Comparison of ENCODE assay signal across 1 cellular context in the genomic region with DNA sequence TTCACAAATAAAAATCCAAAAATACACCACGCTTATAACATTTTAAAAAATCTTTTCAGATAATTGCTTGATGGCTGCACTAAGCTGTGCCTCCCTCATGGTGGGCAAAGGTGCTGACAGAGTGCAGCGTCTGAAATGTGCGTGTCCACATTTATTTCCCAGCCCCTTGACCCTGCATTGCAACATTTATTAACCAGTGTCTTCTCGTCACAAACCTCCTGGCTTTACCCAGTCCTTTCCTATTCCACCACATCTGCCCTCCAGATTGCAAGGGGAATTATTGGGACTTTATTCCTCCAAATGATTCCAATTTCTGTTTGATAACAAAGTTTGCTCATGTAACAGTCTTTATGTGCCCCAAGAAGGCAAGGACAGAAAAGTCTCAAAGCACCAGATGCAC.
TF ChIP-seq lines count a peak whose summit lies in the region.

No MANE protein-coding gene starts in this region.

TF ChIP-seq in GM12878, 131 proteins besides CTCF, POLR2A, EP300 and RAD21 (continued from another document):
- TF ChIP-seq, protein P1, sequence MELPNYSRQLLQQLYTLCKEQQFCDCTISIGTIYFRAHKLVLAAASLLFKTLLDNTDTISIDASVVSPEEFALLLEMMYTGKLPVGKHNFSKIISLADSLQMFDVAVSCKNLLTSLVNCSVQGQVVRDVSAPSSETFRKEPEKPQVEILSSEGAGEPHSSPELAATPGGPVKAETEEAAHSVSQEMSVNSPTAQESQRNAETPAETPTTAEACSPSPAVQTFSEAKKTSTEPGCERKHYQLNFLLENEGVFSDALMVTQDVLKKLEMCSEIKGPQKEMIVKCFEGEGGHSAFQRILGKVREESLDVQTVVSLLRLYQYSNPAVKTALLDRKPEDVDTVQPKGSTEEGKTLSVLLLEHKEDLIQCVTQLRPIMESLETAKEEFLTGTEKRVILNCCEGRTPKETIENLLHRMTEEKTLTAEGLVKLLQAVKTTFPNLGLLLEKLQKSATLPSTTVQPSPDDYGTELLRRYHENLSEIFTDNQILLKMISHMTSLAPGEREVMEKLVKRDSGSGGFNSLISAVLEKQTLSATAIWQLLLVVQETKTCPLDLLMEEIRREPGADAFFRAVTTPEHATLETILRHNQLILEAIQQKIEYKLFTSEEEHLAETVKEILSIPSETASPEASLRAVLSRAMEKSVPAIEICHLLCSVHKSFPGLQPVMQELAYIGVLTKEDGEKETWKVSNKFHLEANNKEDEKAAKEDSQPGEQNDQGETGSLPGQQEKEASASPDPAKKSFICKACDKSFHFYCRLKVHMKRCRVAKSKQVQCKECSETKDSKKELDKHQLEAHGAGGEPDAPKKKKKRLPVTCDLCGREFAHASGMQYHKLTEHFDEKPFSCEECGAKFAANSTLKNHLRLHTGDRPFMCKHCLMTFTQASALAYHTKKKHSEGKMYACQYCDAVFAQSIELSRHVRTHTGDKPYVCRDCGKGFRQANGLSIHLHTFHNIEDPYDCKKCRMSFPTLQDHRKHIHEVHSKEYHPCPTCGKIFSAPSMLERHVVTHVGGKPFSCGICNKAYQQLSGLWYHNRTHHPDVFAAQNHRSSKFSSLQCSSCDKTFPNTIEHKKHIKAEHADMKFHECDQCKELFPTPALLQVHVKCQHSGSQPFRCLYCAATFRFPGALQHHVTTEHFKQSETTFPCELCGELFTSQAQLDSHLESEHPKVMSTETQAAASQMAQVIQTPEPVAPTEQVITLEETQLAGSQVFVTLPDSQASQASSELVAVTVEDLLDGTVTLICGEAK (IDR thresholded peaks at IDR 0.05; ENCODE audit: borderline replicate concordance): no peak
- TF ChIP-seq NR2C1 (IDR thresholded peaks at IDR 0.05): no peak
- TF ChIP-seq JUNB (IDR thresholded peaks at IDR 0.05): no peak
- no peak for TF ChIP-seq TCF12 (IDR thresholded peaks at IDR 0.05; ENCODE audit: low read depth, low read length)
- no peak for TF ChIP-seq JUND (IDR thresholded peaks at IDR 0.05; ENCODE audit: low read depth, low read length)
- TF ChIP-seq, protein P2, sequence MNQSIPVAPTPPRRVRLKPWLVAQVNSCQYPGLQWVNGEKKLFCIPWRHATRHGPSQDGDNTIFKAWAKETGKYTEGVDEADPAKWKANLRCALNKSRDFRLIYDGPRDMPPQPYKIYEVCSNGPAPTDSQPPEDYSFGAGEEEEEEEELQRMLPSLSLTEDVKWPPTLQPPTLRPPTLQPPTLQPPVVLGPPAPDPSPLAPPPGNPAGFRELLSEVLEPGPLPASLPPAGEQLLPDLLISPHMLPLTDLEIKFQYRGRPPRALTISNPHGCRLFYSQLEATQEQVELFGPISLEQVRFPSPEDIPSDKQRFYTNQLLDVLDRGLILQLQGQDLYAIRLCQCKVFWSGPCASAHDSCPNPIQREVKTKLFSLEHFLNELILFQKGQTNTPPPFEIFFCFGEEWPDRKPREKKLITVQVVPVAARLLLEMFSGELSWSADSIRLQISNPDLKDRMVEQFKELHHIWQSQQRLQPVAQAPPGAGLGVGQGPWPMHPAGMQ (IDR thresholded peaks at IDR 0.05; ENCODE audit: borderline replicate concordance): no peak
TF ChIP-seq in GM12878: peak in this region for 0.
